In the genomic region with DNA sequence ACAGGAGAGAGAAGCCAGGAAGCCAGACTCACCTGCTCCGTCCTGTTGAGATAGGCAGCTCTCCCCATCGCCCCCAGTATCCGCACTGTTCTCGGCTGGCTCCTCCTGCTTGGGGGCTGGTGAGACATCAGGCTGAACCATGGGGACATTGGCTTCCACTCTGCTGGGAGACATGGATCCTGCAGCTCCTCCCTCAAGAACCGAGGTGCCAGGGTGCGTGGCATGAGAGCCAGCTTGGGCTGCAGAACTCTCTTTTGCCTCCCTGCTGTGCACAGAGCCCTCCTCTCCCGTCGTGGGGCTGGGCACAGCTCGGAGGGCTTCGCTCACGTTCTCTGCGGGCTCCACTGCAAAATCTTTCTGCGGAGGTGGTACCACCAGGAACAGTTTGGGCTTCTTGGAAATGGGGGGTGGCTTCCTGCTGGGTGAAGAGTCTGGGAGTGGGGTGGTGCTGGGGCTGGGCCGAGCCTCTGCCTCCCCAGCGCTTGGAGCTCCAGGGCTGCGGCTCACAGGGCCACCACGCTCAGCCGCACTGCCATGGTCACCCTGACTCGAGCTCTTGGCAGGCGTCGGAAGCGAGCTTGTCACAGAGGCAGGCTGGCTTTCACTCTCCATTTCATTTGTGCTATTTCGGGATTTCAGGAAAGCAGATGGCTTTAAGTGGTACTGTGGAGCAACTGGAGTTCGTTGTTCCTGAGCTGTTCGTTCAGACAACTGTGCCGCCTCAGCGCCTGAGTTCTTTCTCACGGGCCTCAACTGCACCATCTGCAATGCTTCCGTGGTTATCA, we compare ENCODE assay signal across 1 cellular context.
TF ChIP-seq lines count a peak whose summit lies in the region.

No MANE protein-coding gene starts in this region.

TF ChIP-seq in SK-N-SH treated with all-trans-retinoic acid at 6 μM for 48 hours, 23 proteins besides CTCF, POLR2A, EP300 and RAD21 (continued from another document):
- TF ChIP-seq BACH2 (CRISPR knock-in tag; IDR thresholded peaks at IDR 0.05; ENCODE audit: borderline replicate concordance): no peak
- TF ChIP-seq GLIS3 (CRISPR knock-in tag; IDR thresholded peaks at IDR 0.05): no peak
- TF ChIP-seq, protein P1, sequence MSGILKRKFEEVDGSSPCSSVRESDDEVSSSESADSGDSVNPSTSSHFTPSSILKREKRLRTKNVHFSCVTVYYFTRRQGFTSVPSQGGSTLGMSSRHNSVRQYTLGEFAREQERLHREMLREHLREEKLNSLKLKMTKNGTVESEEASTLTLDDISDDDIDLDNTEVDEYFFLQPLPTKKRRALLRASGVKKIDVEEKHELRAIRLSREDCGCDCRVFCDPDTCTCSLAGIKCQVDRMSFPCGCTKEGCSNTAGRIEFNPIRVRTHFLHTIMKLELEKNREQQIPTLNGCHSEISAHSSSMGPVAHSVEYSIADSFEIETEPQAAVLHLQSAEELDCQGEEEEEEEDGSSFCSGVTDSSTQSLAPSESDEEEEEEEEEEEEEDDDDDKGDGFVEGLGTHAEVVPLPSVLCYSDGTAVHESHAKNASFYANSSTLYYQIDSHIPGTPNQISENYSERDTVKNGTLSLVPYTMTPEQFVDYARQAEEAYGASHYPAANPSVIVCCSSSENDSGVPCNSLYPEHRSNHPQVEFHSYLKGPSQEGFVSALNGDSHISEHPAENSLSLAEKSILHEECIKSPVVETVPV (CRISPR knock-in tag; IDR thresholded peaks at IDR 0.05): no peak
- no peak for TF ChIP-seq ZFP3 (CRISPR knock-in tag; IDR thresholded peaks at IDR 0.05)
- TF ChIP-seq, protein P2, sequence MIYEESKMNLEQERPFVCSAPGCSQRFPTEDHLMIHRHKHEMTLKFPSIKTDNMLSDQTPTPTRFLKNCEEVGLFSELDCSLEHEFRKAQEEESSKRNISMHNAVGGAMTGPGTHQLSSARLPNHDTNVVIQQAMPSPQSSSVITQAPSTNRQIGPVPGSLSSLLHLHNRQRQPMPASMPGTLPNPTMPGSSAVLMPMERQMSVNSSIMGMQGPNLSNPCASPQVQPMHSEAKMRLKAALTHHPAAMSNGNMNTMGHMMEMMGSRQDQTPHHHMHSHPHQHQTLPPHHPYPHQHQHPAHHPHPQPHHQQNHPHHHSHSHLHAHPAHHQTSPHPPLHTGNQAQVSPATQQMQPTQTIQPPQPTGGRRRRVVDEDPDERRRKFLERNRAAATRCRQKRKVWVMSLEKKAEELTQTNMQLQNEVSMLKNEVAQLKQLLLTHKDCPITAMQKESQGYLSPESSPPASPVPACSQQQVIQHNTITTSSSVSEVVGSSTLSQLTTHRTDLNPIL (CRISPR knock-in tag; IDR thresholded peaks at IDR 0.05; ENCODE audit: low read depth): no peak
- TF ChIP-seq ZNF8 (CRISPR knock-in tag; IDR thresholded peaks at IDR 0.05): no peak
